ENCODE assay signal across 13 cellular contexts in genomic region chr17:50934672-50935200, GRCh38.
DNase-seq lines count a peak whose midpoint lies in the region; ATAC-seq, FAIRE-seq and TF ChIP-seq lines count a peak whose summit lies in the region.
"Had no signal": no experiment of that assay in that cellular context is flagged by ENCODE, and none has a peak within 500 bp of the region (broad histone marks: within the 10 kb centered on the region; RNA-seq: fewer than 3 reads in every experiment).

No MANE protein-coding gene starts in this region.

- no peak overlapping the region for H3K4me3 ChIP-seq in K562

- peak; percentile 64 for FAIRE-seq in K562 (lab: Jason Lieb, UNC)

- H3K9me3 ChIP-seq in K562 (replicated peaks; ENCODE audit: control insufficient read depth, insufficient read depth, low read depth, low read length): no peaks in the 10 kb centered on the region

- no peaks in the 10 kb centered on the region for H3K79me2 ChIP-seq in K562 (ENCODE audit: control insufficient read depth, insufficient read depth, low read length)

- TF ChIP-seq CTCF in K562 (IDR thresholded peaks at IDR 0.05 in 2 of 3, conservative IDR thresholded peaks at IDR 0.05 in 1 of 3; ENCODE audit: insufficient read depth in 2 of 3, low read depth in 1 of 3, low read length in 3 of 3): no peak

- intact Hi-C loops in K562 (cut with micrococcal nuclease): loop anchor here (10.0 kb wide), 1 partner anchor 210 kb away; no protein-coding TSS in a partner anchor

- peak overlapping the region; percentile 85 for H2AFZ ChIP-seq in K562 (ENCODE audit: low read depth, low read length)

- no peaks in the 10 kb centered on the region for H3K9me1 ChIP-seq in K562 (ENCODE audit: control insufficient read depth, insufficient read depth, low read length)

- DNase-seq in CD1c-positive myeloid dendritic cell (ENCODE audit: extremely low spot score) (peak; percentile 74), NCI-H187 (lab: John Stamatoyannopoulos, UW) (peak; percentile 17 to 66), K562 (ENCODE audit: extremely low read depth in 1 of 4, low spot score in 3 of 4) (peak; percentile 58 to 80 (median 66)), occipital lobe (lab: John Stamatoyannopoulos, UW) (peak; percentile 32), AG20443 (ENCODE audit: low spot score) (no peak)
- DNase-seq: COR-L47; effector CD4-positive, alpha-beta T cell; Karpas-422; mesendoderm; NK-92 treated with Interleukin-12 subunit alpha and Interleukin-12 subunit beta, amount 100 ng/mL, for 24 hours had no signal

- no peaks in the 10 kb centered on the region; the same call in 2 of the 3 replicates for H3K36me3 ChIP-seq in K562 (ENCODE audit: control insufficient read depth, insufficient read depth, low read length)

- POLR2A ChIA-PET in K562 (lab: Yijun Ruan, JAX): interaction anchor here (0.6 to 3.2 kb wide), 7 partner anchors 9 to 186 kb away, joined by 3 to 25 read pairs (median 4); partner anchors contain the start of genes SPAG9 and TOB1

- ATAC-seq in K562 (peak; percentile 69), HG02798 (IDR thresholded peaks at IDR 0.05; ENCODE audit: poor library complexity, unreplicated experiment) (no peak), GM21447 (IDR thresholded peaks at IDR 0.05; ENCODE audit: unreplicated experiment) (no peak), HG03175 (IDR thresholded peaks at IDR 0.05; ENCODE audit: unreplicated experiment) (no peak)

- peak overlapping the region; percentile 33 to 84; a peak in 3 of 4 replicates for H3K9ac ChIP-seq in K562 (ENCODE audit: insufficient read depth in 1 of 2, low read depth in 2 of 2, low read length in 2 of 2)

- no peak for TF ChIP-seq POLR2A in K562 (conservative IDR thresholded peaks at IDR 0.05)

- BruUV-seq in K562 (replicated peaks; lab: Mats Ljungman, UMichigan): no TSS peak

- 64% methylated on average over 15 of the region's 15 CpGs for WGBS in K562 (ENCODE audit: insufficient coverage, low coverage, missing lambda C conversion rate)

- peaks cover 47 to 59% of the 10 kb centered on the region in 2 experiments for H3K4me1 ChIP-seq in K562 (replicated peaks in 1 of 2; ENCODE audit: control insufficient read depth in 2 of 2, insufficient read depth in 2 of 2, low read length in 2 of 2)

- H3K4me2 ChIP-seq in K562 (ENCODE audit: insufficient read depth, low read length): peak overlapping the region; percentile 42

- H3K27ac ChIP-seq in K562 (ENCODE audit: extremely low read depth, low read depth, low read length): peak overlapping the region; percentile 71

- peak; percentile 10; the same call in 1 of the 2 replicates for TF ChIP-seq EP300 in K562 (IDR thresholded peaks at IDR 0.05; ENCODE audit: low read length)

- H4K20me1 ChIP-seq in K562 (replicated peaks; ENCODE audit: control insufficient read depth, insufficient read depth, low read length): no peaks in the 10 kb centered on the region

- CTCF ChIA-PET in K562 (lab: Yijun Ruan, JAX; ENCODE audit: low intra/inter-chr PET ratio): no interaction called here

- TF ChIP-seq RAD21 in K562 (CRISPR knock-in tag; conservative IDR thresholded peaks at IDR 0.05 in 1 of 2, IDR thresholded peaks at IDR 0.05 in 1 of 2): no peak

- H3K27me3 ChIP-seq in K562 (ENCODE audit: control insufficient read depth in 2 of 2, insufficient read depth in 2 of 2, low read length in 2 of 2): no peaks in the 10 kb centered on the region

- in situ Hi-C loops in K562 (cut with MboI): no loop called here

TF ChIP-seq in K562, 482 proteins besides CTCF, POLR2A, EP300 and RAD21 (continues in another document):
- TF ChIP-seq BCOR (IDR thresholded peaks at IDR 0.05) (no peak), PYGO2 (tag; IDR thresholded peaks at IDR 0.05) (no peak), PCBP2 (IDR thresholded peaks at IDR 0.05; ENCODE audit: low read depth, low read length, poor library complexity, severe bottlenecking) (no peak), SAP30 (IDR thresholded peaks at IDR 0.05; ENCODE audit: borderline replicate concordance, insufficient read depth, low read depth, low read length, poor library complexity, severe bottlenecking) (peak; percentile 41), BHLHE40 (IDR thresholded peaks at IDR 0.05; ENCODE audit: low read length) (no peak), ZNF253 (CRISPR knock-in tag; conservative IDR thresholded peaks at IDR 0.05) (no peak), SMAD1 (IDR thresholded peaks at IDR 0.05; ENCODE audit: low read depth, low read length, partially characterized antibody) (no peak), BMI1 (IDR thresholded peaks at IDR 0.05; ENCODE audit: low read length) (no peak), RREB1 (CRISPR knock-in tag; IDR thresholded peaks at IDR 0.05) (no peak), NRF1 (conservative IDR thresholded peaks at IDR 0.05 in 1 of 2, IDR thresholded peaks at IDR 0.05 in 1 of 2) (peak; percentile 46 to 62; a peak in 3 of 4 replicates), ZNF766 (CRISPR knock-in tag; conservative IDR thresholded peaks at IDR 0.05) (no peak), FOXA1 (IDR thresholded peaks at IDR 0.05; ENCODE audit: borderline replicate concordance) (no peak), ADNP (tag; IDR thresholded peaks at IDR 0.05) (no peak), ZNF77 (CRISPR knock-in tag; IDR thresholded peaks at IDR 0.05) (no peak), KDM1A (IDR thresholded peaks at IDR 0.05) (peak in 1 of 2 experiments; percentile 57; a peak in 1 of 4 replicates), PHF20 (IDR thresholded peaks at IDR 0.05; ENCODE audit: partially characterized antibody) (no peak)
- TF ChIP-seq, protein P1, sequence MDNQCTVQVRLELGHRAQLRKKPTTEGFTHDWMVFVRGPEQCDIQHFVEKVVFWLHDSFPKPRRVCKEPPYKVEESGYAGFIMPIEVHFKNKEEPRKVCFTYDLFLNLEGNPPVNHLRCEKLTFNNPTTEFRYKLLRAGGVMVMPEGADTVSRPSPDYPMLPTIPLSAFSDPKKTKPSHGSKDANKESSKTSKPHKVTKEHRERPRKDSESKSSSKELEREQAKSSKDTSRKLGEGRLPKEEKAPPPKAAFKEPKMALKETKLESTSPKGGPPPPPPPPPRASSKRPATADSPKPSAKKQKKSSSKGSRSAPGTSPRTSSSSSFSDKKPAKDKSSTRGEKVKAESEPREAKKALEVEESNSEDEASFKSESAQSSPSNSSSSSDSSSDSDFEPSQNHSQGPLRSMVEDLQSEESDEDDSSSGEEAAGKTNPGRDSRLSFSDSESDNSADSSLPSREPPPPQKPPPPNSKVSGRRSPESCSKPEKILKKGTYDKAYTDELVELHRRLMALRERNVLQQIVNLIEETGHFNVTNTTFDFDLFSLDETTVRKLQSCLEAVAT (IDR thresholded peaks at IDR 0.05): no peak
- TF ChIP-seq, protein P2, sequence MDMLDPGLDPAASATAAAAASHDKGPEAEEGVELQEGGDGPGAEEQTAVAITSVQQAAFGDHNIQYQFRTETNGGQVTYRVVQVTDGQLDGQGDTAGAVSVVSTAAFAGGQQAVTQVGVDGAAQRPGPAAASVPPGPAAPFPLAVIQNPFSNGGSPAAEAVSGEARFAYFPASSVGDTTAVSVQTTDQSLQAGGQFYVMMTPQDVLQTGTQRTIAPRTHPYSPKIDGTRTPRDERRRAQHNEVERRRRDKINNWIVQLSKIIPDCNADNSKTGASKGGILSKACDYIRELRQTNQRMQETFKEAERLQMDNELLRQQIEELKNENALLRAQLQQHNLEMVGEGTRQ (CRISPR knock-in tag; IDR thresholded peaks at IDR 0.05): no peak
